In genomic region chr1:220733090-220733569, GRCh38 we compare ENCODE assay signal across 8 cellular contexts. TPM values are rescaled to one million over a fixed set of nuclear protein-coding genes. Genes with fewer than 3 reads are reported as not detected.
DNase-seq lines count a peak whose midpoint lies in the region; ATAC-seq and TF ChIP-seq lines count a peak whose summit lies in the region.

No MANE protein-coding gene starts in this region.

- peak overlapping the region; percentile 52 to 62 (median 58) for H3K4me3 Mint-ChIP-seq in CD4-positive, CD25-positive, alpha-beta regulatory T cell
- no peak overlapping the region for H3K4me3 Mint-ChIP-seq in activated CD8-positive, alpha-beta T cell treated with anti-CD3 and anti-CD28 coated beads for 36 hours
- H3K4me3 Mint-ChIP-seq in effector memory CD8-positive, alpha-beta T cell: peak overlapping the region; percentile 46 to 66

- H3K4me1 Mint-ChIP-seq in CD4-positive, CD25-positive, alpha-beta regulatory T cell: peaks cover 0 to 20% (median 7%) of the 10 kb centered on the region in 4 donors
- peaks cover 3% of the 10 kb centered on the region for H3K4me1 Mint-ChIP-seq in activated CD8-positive, alpha-beta T cell treated with anti-CD3 and anti-CD28 coated beads for 36 hours (ENCODE audit: low read depth)
- peaks cover 7 to 12% of the 10 kb centered on the region in 2 donors for H3K4me1 Mint-ChIP-seq in effector memory CD8-positive, alpha-beta T cell (ENCODE audit: low read depth in 2 of 2)

- ATAC-seq in CD4-positive, CD25-positive, alpha-beta regulatory T cell (ENCODE audit: low read depth in 2 of 2): peak; percentile 66 to 80
- ATAC-seq in GM19438 (IDR thresholded peaks at IDR 0.05; ENCODE audit: low read depth, unreplicated experiment) (peak; percentile 97), HG03521 (IDR thresholded peaks at IDR 0.05; ENCODE audit: unreplicated experiment) (peak; percentile 95)
- peak; percentile 98 for ATAC-seq in activated CD8-positive, alpha-beta T cell treated with anti-CD3 and anti-CD28 coated beads for 36 hours
- peak; percentile 86 for ATAC-seq in effector memory CD8-positive, alpha-beta T cell (replicated peaks)

- no peak overlapping the region for H3K27ac ChIP-seq in CD4-positive, CD25-positive, alpha-beta regulatory T cell (ENCODE audit: insufficient read depth, low read length, poor library complexity, severe bottlenecking)

- no peaks in the 10 kb centered on the region for H3K9me3 ChIP-seq in CD4-positive, CD25-positive, alpha-beta regulatory T cell (ENCODE audit: control insufficient read depth in 2 of 2, low read length in 2 of 2)

- peaks cover 11% of the 10 kb centered on the region for H3K4me1 ChIP-seq in CD4-positive, CD25-positive, alpha-beta regulatory T cell (ENCODE audit: control insufficient read depth, insufficient read depth, low read length, poor library complexity, severe bottlenecking)

- H3K27me3 Mint-ChIP-seq in CD4-positive, CD25-positive, alpha-beta regulatory T cell: no peaks in the 10 kb centered on the region
- no peaks in the 10 kb centered on the region for H3K27me3 Mint-ChIP-seq in activated CD8-positive, alpha-beta T cell treated with anti-CD3 and anti-CD28 coated beads for 36 hours
- H3K27me3 Mint-ChIP-seq in effector memory CD8-positive, alpha-beta T cell: no peaks in the 10 kb centered on the region

- CTCF ChIA-PET in activated CD8-positive, alpha-beta T cell treated with anti-CD3 and anti-CD28 coated beads for 36 hours (lab: Charles Lee): interaction anchor here (0.6 to 2.1 kb wide), 40 partner anchors 8 to 621 kb away, joined by 3 to 16 read pairs (median 4); partner anchors contain the start of genes C1orf115, MTARC2 and RAB3GAP2

- intact Hi-C loops in activated CD8-positive, alpha-beta T cell treated with anti-CD3 and anti-CD28 coated beads for 36 hours (cut with micrococcal nuclease): loop anchor here (5.0 kb wide), 1 partner anchor 41 kb away; the partner anchor contains the start of gene C1orf115

- peaks cover 0 to 3% (median 0%) of the 10 kb centered on the region in 7 donors for H3K9me3 Mint-ChIP-seq in CD4-positive, CD25-positive, alpha-beta regulatory T cell
- no peaks in the 10 kb centered on the region for H3K9me3 Mint-ChIP-seq in activated CD8-positive, alpha-beta T cell treated with anti-CD3 and anti-CD28 coated beads for 36 hours
- peaks cover 0 to 7% of the 10 kb centered on the region in 2 donors for H3K9me3 Mint-ChIP-seq in effector memory CD8-positive, alpha-beta T cell

- H3K27me3 ChIP-seq in CD4-positive, CD25-positive, alpha-beta regulatory T cell (ENCODE audit: control insufficient read depth, insufficient read depth, low read length): no peaks in the 10 kb centered on the region

- H3K36me3 ChIP-seq in CD4-positive, CD25-positive, alpha-beta regulatory T cell (ENCODE audit: control insufficient read depth, insufficient read depth, low read length): no peaks in the 10 kb centered on the region

- peak; percentile 56 to 83 (median 69) for DNase-seq in CD4-positive, CD25-positive, alpha-beta regulatory T cell
- DNase-seq in NCI-H82 treated with DMSO at 0.1 percent for 48 hours (lab: John Stamatoyannopoulos, UW; ENCODE audit: unreplicated experiment): peak; percentile 74
- peak; percentile 78 for DNase-seq in activated CD8-positive, alpha-beta T cell treated with anti-CD3 and anti-CD28 coated beads for 36 hours
- DNase-seq in effector memory CD8-positive, alpha-beta T cell: peak; percentile 62 to 75 (median 65)
- peak; percentile 31 for DNase-seq in middle frontal gyrus (ENCODE audit: extremely low spot score, low spot score)
- DNase-seq in stimulated activated CD8-positive, alpha-beta memory T cell treated with anti-CD3 and anti-CD28 coated beads, Interleukin-15, amount 100 ng/mL, for 48 hours (ENCODE audit: low read depth in 2 of 2): peak; percentile 47 to 52

- H3K4me3 ChIP-seq in CD4-positive, CD25-positive, alpha-beta regulatory T cell (ENCODE audit: low read depth, low read length): peak overlapping the region; percentile 38

- POLR2A ChIA-PET in activated CD8-positive, alpha-beta T cell treated with anti-CD3 and anti-CD28 coated beads for 36 hours (lab: Charles Lee): no interaction called here

- TF ChIP-seq CTCF in activated CD8-positive, alpha-beta T cell treated with anti-CD3 and anti-CD28 coated beads for 36 hours (IDR thresholded peaks at IDR 0.05): peak; percentile 64

- peak overlapping the region in 2 of 3 donors; percentile 48 to 62 for H3K27ac Mint-ChIP-seq in CD4-positive, CD25-positive, alpha-beta regulatory T cell
- H3K27ac Mint-ChIP-seq in activated CD8-positive, alpha-beta T cell treated with anti-CD3 and anti-CD28 coated beads for 36 hours: no peak overlapping the region
- peak overlapping the region in 1 of 2 donors; percentile 21 for H3K27ac Mint-ChIP-seq in effector memory CD8-positive, alpha-beta T cell

- no peaks in the 10 kb centered on the region for H3K36me3 Mint-ChIP-seq in CD4-positive, CD25-positive, alpha-beta regulatory T cell
- no peaks in the 10 kb centered on the region for H3K36me3 Mint-ChIP-seq in activated CD8-positive, alpha-beta T cell treated with anti-CD3 and anti-CD28 coated beads for 36 hours (ENCODE audit: low read depth)
- H3K36me3 Mint-ChIP-seq in effector memory CD8-positive, alpha-beta T cell (ENCODE audit: insufficient read depth): peaks cover 2% of the 10 kb centered on the region

RNA-seq across cellular contexts. Expression of gene MTARC2, which starts 15.0 kb away (rescaled TPM):
- not detected for total RNA-seq in CD4-positive, CD25-positive, alpha-beta regulatory T cell
- not detected for polyA plus RNA-seq in CD4-positive, CD25-positive, alpha-beta regulatory T cell
- not detected for total RNA-seq in activated CD8-positive, alpha-beta T cell treated with anti-CD3 and anti-CD28 coated beads for 36 hours

RNA-seq across cellular contexts. Expression of gene C1orf115, which starts 43.0 kb away (rescaled TPM):
- 0.25 TPM for total RNA-seq in CD4-positive, CD25-positive, alpha-beta regulatory T cell
- polyA plus RNA-seq in CD4-positive, CD25-positive, alpha-beta regulatory T cell: 1 to 10 TPM in 3 of 4 donors, under 1 TPM in 1; 0.30 to 1.8 (median 1.4) TPM
- total RNA-seq in activated CD8-positive, alpha-beta T cell treated with anti-CD3 and anti-CD28 coated beads for 36 hours: under 1 TPM; 0.07 to 0.13 TPM

RNA-seq across cellular contexts. Expression of gene MTARC1, which starts 53.6 kb away (rescaled TPM):
- not detected for total RNA-seq in CD4-positive, CD25-positive, alpha-beta regulatory T cell
- polyA plus RNA-seq in CD4-positive, CD25-positive, alpha-beta regulatory T cell: not detected
- total RNA-seq in activated CD8-positive, alpha-beta T cell treated with anti-CD3 and anti-CD28 coated beads for 36 hours: not detected
